Comparison of ENCODE assay signal across 13 cellular contexts in genomic region chr6:137800749-137801148, GRCh38.
A peak's percentile ranks its signal among the peaks of the same experiment; 100 is the strongest.
DNase-seq lines count a peak whose midpoint lies in the region; ATAC-seq and TF ChIP-seq lines count a peak whose summit lies in the region.
"Had no signal": no experiment of that assay in that cellular context is flagged by ENCODE, and none has a peak within 500 bp of the region (broad histone marks: within the 10 kb centered on the region; RNA-seq: fewer than 3 reads in every experiment).

No MANE protein-coding gene starts in this region.

- intact Hi-C loops in left cardiac atrium (cut with DNase I) (no loop called here), activated B cell treated with CpG ODN at 0.5 μM for 24 hours (cut with micrococcal nuclease) (loop anchor here (1.0 to 5.0 kb wide), 9 partner anchors 11 to 307 kb away; partner anchors contain the start of genes PERP and TNFAIP3)

- H3K36me3 ChIP-seq in cardiac muscle cell, result no peaks in the 10 kb centered on the region

- H3K9me3 ChIP-seq in cardiac muscle cell (ENCODE audit: low read depth), result no peaks in the 10 kb centered on the region

- H3K4me1 Mint-ChIP-seq in activated B cell treated with CpG ODN at 0.5 μM for 24 hours, result peaks cover 29% of the 10 kb centered on the region
- H3K4me1 Mint-ChIP-seq: brain had no signal

- no peaks in the 10 kb centered on the region for H3K36me3 Mint-ChIP-seq in activated B cell treated with CpG ODN at 0.5 μM for 24 hours (ENCODE audit: low read depth)
- H3K36me3 Mint-ChIP-seq: brain had no signal

- H3K27me3 Mint-ChIP-seq in activated B cell treated with CpG ODN at 0.5 μM for 24 hours, result no peaks in the 10 kb centered on the region

- peak overlapping the region; percentile 87 for H3K27ac ChIP-seq in cardiac muscle cell

- H3K27ac Mint-ChIP-seq in activated B cell treated with CpG ODN at 0.5 μM for 24 hours, result peak overlapping the region; percentile 65
- H3K27ac Mint-ChIP-seq: brain; dendritic cell treated with granulocyte-macrophage colony-stimulating factor and Interleukin-4, amounts not matched to agents 40 ng/mL and 50 ng/mL, for 4 days had no signal

- TF ChIP-seq CTCF in cardiac muscle cell (IDR thresholded peaks at IDR 0.05; ENCODE audit: low read depth, low read length) (no peak), activated B cell treated with CpG ODN at 0.5 μM for 24 hours (IDR thresholded peaks at IDR 0.05) (no peak)

- no peak for ATAC-seq in left cardiac atrium
- no peak for ATAC-seq in activated B cell treated with CpG ODN at 0.5 μM for 24 hours (ENCODE audit: low read depth)
- no peak for ATAC-seq in HG02840 (IDR thresholded peaks at IDR 0.05; ENCODE audit: low FRiP score, unreplicated experiment)

- no peak overlapping the region for H3K4me3 ChIP-seq in cardiac muscle cell

- H3K27me3 ChIP-seq in cardiac muscle cell, result no peaks in the 10 kb centered on the region

- POLR2A ChIA-PET in activated B cell treated with CpG ODN at 0.5 μM for 24 hours (lab: Charles Lee), result interaction anchor here (4.3 kb wide), 1 partner anchor 66 kb away, joined by 59 read pairs; the partner anchor contains the start of gene TNFAIP3

- no peak overlapping the region for H3K4me3 Mint-ChIP-seq in activated B cell treated with CpG ODN at 0.5 μM for 24 hours
- H3K4me3 Mint-ChIP-seq: brain; dendritic cell treated with granulocyte-macrophage colony-stimulating factor and Interleukin-4, amounts not matched to agents 40 ng/mL and 50 ng/mL, for 4 days had no signal

- CTCF ChIA-PET in activated B cell treated with CpG ODN at 0.5 μM for 24 hours (lab: Charles Lee), result interaction anchor here (1.5 to 5.0 kb wide), 4 partner anchors 10 to 175 kb away, joined by 6 to 107 read pairs (median 13); partner anchors contain the start of gene TNFAIP3

- peaks cover 32% of the 10 kb centered on the region for H3K4me1 ChIP-seq in cardiac muscle cell (ENCODE audit: low read depth)

- DNase-seq in cardiac muscle cell (ENCODE audit: low read depth in 1 of 2, low spot score in 1 of 2) (no peak), left cardiac atrium (no peak), activated B cell treated with CpG ODN at 0.5 μM for 24 hours (no peak), kidney glomerular epithelial cell (lab: John Stamatoyannopoulos, UW) (peak; percentile 48), NCI-H526 treated with DMSO at 0.1 percent for 48 hours (lab: John Stamatoyannopoulos, UW) (no peak), medulla oblongata (ENCODE audit: extremely low spot score) (no peak), AG08396 (ENCODE audit: low spot score) (no peak)
- DNase-seq: activated gamma-delta T cell, NCI-H2029 treated with DMSO at 0.1 percent for 48 hours, NCI-H69 had no signal

- no peaks in the 10 kb centered on the region for H3K9me3 Mint-ChIP-seq in activated B cell treated with CpG ODN at 0.5 μM for 24 hours
